In the genomic region with DNA sequence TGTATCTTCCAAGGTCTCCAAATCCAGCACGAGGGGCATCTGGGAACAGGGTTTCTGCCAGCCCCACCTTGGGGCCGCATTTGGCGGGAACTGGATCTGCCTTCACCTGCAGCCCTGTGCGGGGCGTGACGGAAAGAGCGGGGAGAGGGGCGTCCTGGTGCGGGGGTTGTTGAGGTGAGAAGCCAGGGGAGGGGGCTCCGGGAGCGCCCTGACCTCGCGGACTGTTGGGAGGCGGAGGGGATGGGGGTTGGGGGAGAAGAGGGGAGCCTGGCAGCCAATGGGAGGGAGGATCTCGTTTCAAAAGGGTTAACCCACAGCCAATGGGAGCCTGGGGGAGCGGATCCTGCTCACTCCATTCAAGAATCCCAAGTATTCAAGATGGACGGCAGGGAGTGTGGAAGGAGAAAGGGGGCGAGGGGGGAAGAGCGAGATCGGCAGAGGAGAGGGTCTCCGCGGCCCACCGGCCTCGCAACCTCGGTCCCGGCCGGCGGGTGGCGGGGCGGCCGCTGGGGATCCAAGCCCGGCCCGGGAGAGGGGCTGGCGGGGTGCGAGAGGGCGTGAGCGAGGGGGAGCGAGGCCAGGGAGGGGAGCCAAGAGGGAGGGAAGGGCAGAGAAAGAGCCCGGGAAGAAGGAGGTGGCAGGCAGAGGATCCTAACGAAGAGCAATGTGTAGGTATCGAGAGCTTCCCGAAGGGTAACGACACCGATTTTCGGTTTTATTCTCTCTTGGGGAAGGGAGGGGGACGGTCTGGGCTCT, we compare ENCODE assay signal across 8 cellular contexts. TPM values are rescaled to one million over a fixed set of nuclear protein-coding genes. Genes with fewer than 3 reads are reported as not detected.
DNase-seq lines count a peak whose midpoint lies in the region; ATAC-seq and TF ChIP-seq lines count a peak whose summit lies in the region.

No MANE protein-coding gene starts in this region.

- no peaks in the 10 kb centered on the region for H3K9me2 ChIP-seq in GM23248 (ENCODE audit: insufficient read depth)

- peaks cover 47% of the 10 kb centered on the region for H3K27me3 Mint-ChIP-seq in CD4-positive, alpha-beta T cell

- peaks cover 19% of the 10 kb centered on the region for H3K27me3 ChIP-seq in CD4-positive, alpha-beta T cell (ENCODE audit: control insufficient read depth, insufficient read depth, low read length)
- no peaks in the 10 kb centered on the region; the same call in 1 of the 2 replicates for H3K27me3 ChIP-seq in GM23248 (replicated peaks; ENCODE audit: insufficient read depth)

- TF ChIP-seq CTCF in CD4-positive, alpha-beta T cell (IDR thresholded peaks at IDR 0.05), result no peak

- H3K9me3 Mint-ChIP-seq in CD4-positive, alpha-beta T cell, result no peaks in the 10 kb centered on the region

- H3F3A ChIP-seq in GM23248 (ENCODE audit: insufficient read depth), result peaks cover 9% of the 10 kb centered on the region

- H3K4me3 ChIP-seq in GM23248, result peak overlapping the region; percentile 97
- H3K4me3 ChIP-seq in iPS-11a (ENCODE audit: low read depth, low read length), result peak overlapping the region; percentile 99

- peak; percentile 40 for ATAC-seq in CD4-positive, alpha-beta T cell (ENCODE audit: poor library complexity)
- no peak for ATAC-seq in GM21367 (IDR thresholded peaks at IDR 0.05; ENCODE audit: unreplicated experiment)

- DNase-seq in CD4-positive, alpha-beta T cell, result no peak
- DNase-seq in GM23248 (peak; percentile 92), NCI-H526 treated with DMSO at 0.1 percent for 48 hours (lab: John Stamatoyannopoulos, UW) (peak; percentile 41), T47D (ENCODE audit: low read depth in 1 of 2, low spot score in 1 of 2) (peak; percentile 96 to 99), putamen (ENCODE audit: low spot score) (peak; percentile 73)
- DNase-seq in stimulated activated CD8-positive, alpha-beta memory T cell treated with anti-CD3 and anti-CD28 coated beads, Interleukin-4, amount 100 ng/mL, for 48 hours, result no peak

- peak overlapping the region; percentile 94 for H2AFZ ChIP-seq in GM23248

- no peak overlapping the region for H3K27ac Mint-ChIP-seq in CD4-positive, alpha-beta T cell

- peak overlapping the region; percentile 92 for H3K4me3 Mint-ChIP-seq in CD4-positive, alpha-beta T cell

- POLR2A ChIA-PET in CD4-positive, alpha-beta T cell (lab: Charles Lee), result interaction anchor here (1.2 to 4.0 kb wide), 2 partner anchors 70 to 313 kb away, joined by 3 to 34 read pairs; a partner anchor contains a TSS

- H3K9ac ChIP-seq in GM23248, result peak overlapping the region; percentile 85

- 1 to 3% methylated on average over 21 to 46 of the region's 46 CpGs for WGBS in GM23248 (ENCODE audit: low coverage in 1 of 2, low lambda C conversion rate in 2 of 2, missing lambda C conversion rate in 2 of 2), 2 experiments

- peaks cover 44% of the 10 kb centered on the region for H3K79me2 ChIP-seq in GM23248 (ENCODE audit: insufficient read depth)

- H4K20me1 ChIP-seq in GM23248 (ENCODE audit: insufficient read depth), result 0 out of 2 replicates have a peak, but pooled peaks cover 8% of the 10 kb centered on the region

- no peaks in the 10 kb centered on the region for H3K36me3 Mint-ChIP-seq in CD4-positive, alpha-beta T cell (ENCODE audit: low read depth)

- H3K9me3 ChIP-seq in CD4-positive, alpha-beta T cell (ENCODE audit: control insufficient read depth, low read length), result no peaks in the 10 kb centered on the region
- no peaks in the 10 kb centered on the region for H3K9me3 ChIP-seq in GM23248 (ENCODE audit: low read depth)

- H3K4me1 ChIP-seq in GM23248 (ENCODE audit: insufficient read depth), result peaks cover 14% of the 10 kb centered on the region

- no peak overlapping the region for H3K27ac ChIP-seq in CD4-positive, alpha-beta T cell (ENCODE audit: low read depth, low read length)
- peak overlapping the region; percentile 39; the same call in 1 of the 2 replicates for H3K27ac ChIP-seq in GM23248

- H3K4me2 ChIP-seq in GM23248 (ENCODE audit: unreplicated experiment), result peak overlapping the region; percentile 91

- no peaks in the 10 kb centered on the region for H3K36me3 ChIP-seq in GM23248 (ENCODE audit: low read depth)

- in situ Hi-C loops in GM23248 (cut with MboI) (no loop called here), T47D (cut with HindIII; ENCODE audit: low pct_unique_long_range_greater_than_20kb, low sequenced_read_pairs) (no loop called here)

- intact Hi-C loops in CD4-positive, alpha-beta T cell (cut with DNase I, micrococcal nuclease), result loop anchor here in 1 of 2 experiments (2.0 kb wide), 1 partner anchor 147 kb away; no protein-coding TSS in a partner anchor

- CTCF ChIA-PET in CD4-positive, alpha-beta T cell (lab: Charles Lee), result interaction anchor here (0.8 to 4.7 kb wide), 3 partner anchors 70 to 162 kb away, joined by 3 to 47 read pairs (median 4); a partner anchor contains a TSS

- H3K4me1 Mint-ChIP-seq in CD4-positive, alpha-beta T cell (ENCODE audit: low read depth), result peaks cover 21% of the 10 kb centered on the region

RNA-seq across cellular contexts. Expression of a gene that starts 11.5 kb away (rescaled TPM):
- 1 to 10 TPM; 5.6 to 7.3 TPM for total RNA-seq in CD4-positive, alpha-beta T cell
- 1.7 TPM in 1 of 2 replicates, not detected in the other for total RNA-seq in GM23248 (2014; rRNA removed; shearing (Covaris generic))
- 0.35 and 0.49 TPM in 2 replicates for polyA plus RNA-seq in GM23248 (2016; fragmentation: Nextera tagmentation; extraction: Ambion mirVana)

RNA-seq across cellular contexts. Expression of a gene that starts 19.4 kb away (rescaled TPM):
- 10 to 100 TPM; 21.8 to 24.2 TPM for total RNA-seq in CD4-positive, alpha-beta T cell
- 19.6 and 21.0 TPM in 2 replicates for total RNA-seq in GM23248 (2014; rRNA removed; shearing (Covaris generic))
- polyA plus RNA-seq in GM23248 (2016; fragmentation: Nextera tagmentation; extraction: Ambion mirVana), result 16.2 and 16.4 TPM in 2 replicates

RNA-seq across cellular contexts. Expression of a gene that starts 29.7 kb away (rescaled TPM):
- total RNA-seq in CD4-positive, alpha-beta T cell, result 10 to 100 TPM; 59.7 to 61.1 TPM
- total RNA-seq in GM23248 (2014; rRNA removed; shearing (Covaris generic)), result 43.6 and 52.5 TPM in 2 replicates
- 35.8 and 36.7 TPM in 2 replicates for polyA plus RNA-seq in GM23248 (2016; fragmentation: Nextera tagmentation; extraction: Ambion mirVana)

RNA-seq across cellular contexts. Expression of a gene that starts 40.7 kb away (rescaled TPM):
- total RNA-seq in CD4-positive, alpha-beta T cell, result under 1 TPM in 1 of 2 experiments, not detected in 1; 0.53 TPM
- 98.0 and 147 TPM in 2 replicates for total RNA-seq in GM23248 (2014; rRNA removed; shearing (Covaris generic))
- polyA plus RNA-seq in GM23248 (2016; fragmentation: Nextera tagmentation; extraction: Ambion mirVana), result 319 and 327 TPM in 2 replicates

Comparison
In these comparisons a context has a peak if more than half of its experiments do, and no peak if none do; other contexts are left out.
1. DNase-seq: peak in GM23248 (single experiment), NCI-H526 treated with DMSO at 0.1 percent for 48 hours (single experiment), T47D (2 of 2) and putamen (single experiment); none in CD4-positive, alpha-beta T cell (0 of 10) and stimulated activated CD8-positive, alpha-beta memory T cell treated with anti-CD3 and anti-CD28 coated beads, Interleukin-4, amount 100 ng/mL, for 48 hours (single experiment).